In the genomic region with DNA sequence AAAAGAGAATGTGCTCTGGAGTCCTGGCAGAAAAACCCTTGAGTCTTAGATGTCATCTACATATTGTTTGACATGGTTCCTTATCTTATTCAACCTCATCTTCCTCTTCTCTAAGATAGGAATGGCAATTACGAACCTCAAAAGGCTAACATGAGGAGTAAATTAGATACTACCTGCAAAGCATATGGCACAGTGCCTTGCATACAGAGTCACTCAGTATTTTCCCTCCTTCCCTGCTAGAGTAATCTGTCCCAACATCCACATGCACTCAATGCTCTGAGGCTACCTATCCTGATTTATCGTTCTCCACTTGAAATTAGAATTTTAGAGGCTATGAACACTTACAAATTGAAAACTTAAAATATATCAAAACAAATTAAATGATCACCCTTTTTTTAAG, we compare ENCODE assay signal across 23 cellular contexts.
"Had no signal": no experiment of that assay in that cellular context is flagged by ENCODE, and none has a peak within 500 bp of the region (broad histone marks: within the 10 kb centered on the region; RNA-seq: fewer than 3 reads in every experiment).

No MANE protein-coding gene starts in this region.

- H3K4me3 Mint-ChIP-seq: activated CD4-positive, alpha-beta T cell treated with anti-CD3 and anti-CD28 coated beads, Interleukin-2, amount 10 ng/mL, durations not matched to agents 24 days and 14 days; activated CD8-positive, alpha-beta T cell treated with anti-CD3 and anti-CD28 coated beads, Interleukin-2, amount 10 ng/mL, durations not matched to agents 7 days and 5 days; activated naive CD4-positive, alpha-beta T cell treated with anti-CD3 and anti-CD28 coated beads for 36 hours; activated T-cell treated with anti-CD3 and anti-CD28 coated beads, Interleukin-2, amount 50 U/mL, for 24 hours; T-helper 1 cell treated with Interleukin-12 subunit alpha and Interleukin-12 subunit beta and Interleukin-4 antibody, amounts not matched to agents 30 μg/mL and 1 μg/mL, for 36 hours; T-helper 2 cell treated with Interferon-gamma antibody and Interleukin-4, amounts not matched to agents 5 μg/mL and 100 μg/mL, for 36 hours had no signal

- H3K4me1 Mint-ChIP-seq: activated CD4-positive, alpha-beta T cell treated with anti-CD3 and anti-CD28 coated beads, Interleukin-2, amount 10 ng/mL, durations not matched to agents 24 days and 14 days had no signal

- H3K27ac Mint-ChIP-seq: activated CD4-positive, alpha-beta T cell treated with anti-CD3 and anti-CD28 coated beads, Interleukin-2, amount 10 ng/mL, durations not matched to agents 24 days and 14 days; activated CD8-positive, alpha-beta T cell treated with anti-CD3 and anti-CD28 coated beads, Interleukin-2, amount 10 ng/mL, durations not matched to agents 7 days and 5 days; activated naive CD4-positive, alpha-beta T cell treated with anti-CD3 and anti-CD28 coated beads for 36 hours; activated naive CD4-positive, alpha-beta T cell treated with anti-CD3 and anti-CD28 coated beads, Interleukin-2, amount 50 U/mL, for 72 hours; activated T-cell treated with anti-CD3 and anti-CD28 coated beads, Interleukin-2, amount 50 U/mL, for 24 hours; T-helper 1 cell treated with Interleukin-12 subunit alpha and Interleukin-12 subunit beta and Interleukin-4 antibody, amounts not matched to agents 30 μg/mL and 1 μg/mL, for 36 hours; T-helper 2 cell treated with Interferon-gamma antibody and Interleukin-4, amounts not matched to agents 5 μg/mL and 100 μg/mL, for 36 hours had no signal

- H3K36me3 Mint-ChIP-seq: activated naive CD4-positive, alpha-beta T cell treated with anti-CD3 and anti-CD28 coated beads, Interleukin-2, amount 50 U/mL, for 72 hours had no signal

- H3K27me3 Mint-ChIP-seq: activated CD4-positive, alpha-beta T cell treated with anti-CD3 and anti-CD28 coated beads, Interleukin-2, amount 10 ng/mL, durations not matched to agents 24 days and 14 days; activated T-cell treated with anti-CD3 and anti-CD28 coated beads, Interleukin-2, amount 50 U/mL, for 24 hours had no signal

- ATAC-seq: activated CD8-positive, alpha-beta T cell treated with anti-CD3 and anti-CD28 coated beads, Interleukin-2, amount 10 ng/mL, durations not matched to agents 7 days and 5 days; activated naive CD4-positive, alpha-beta T cell treated with anti-CD3 and anti-CD28 coated beads, Interleukin-2, amount 50 U/mL, for 72 hours; body of pancreas; Panc1 had no signal

- H3K9me3 Mint-ChIP-seq: T-helper 1 cell treated with Interleukin-12 subunit alpha and Interleukin-12 subunit beta and Interleukin-4 antibody, amounts not matched to agents 30 μg/mL and 1 μg/mL, for 36 hours had no signal

- DNase-seq: activated CD4-positive, alpha-beta T cell treated with anti-CD3 and anti-CD28 coated beads, Interleukin-2, amount 10 ng/mL, durations not matched to agents 24 days and 14 days; activated CD4-positive, alpha-beta T cell treated with anti-CD3 and anti-CD28 coated beads, Interleukin-2, amount 50 U/mL, for 4 hours; activated CD8-positive, alpha-beta T cell treated with anti-CD3 and anti-CD28 coated beads, Interleukin-2, amount 10 ng/mL, durations not matched to agents 7 days and 5 days; activated gamma-delta T cell treated with Interleukin-2 at 50 U/mL for 16 hours; activated naive CD4-positive, alpha-beta T cell treated with anti-CD3 and anti-CD28 coated beads for 36 hours; activated T-cell treated with anti-CD3 and anti-CD28 coated beads, Interleukin-2, amount 50 U/mL, for 24 hours; adrenal gland; body of pancreas; cerebellar nuclear complex; NCI-H1105; NCI-H1417 treated with DMSO at 0.1 percent for 48 hours; NCI-H187 treated with DMSO at 0.1 percent for 48 hours; NCI-H2081; NCI-H2227 treated with DMSO at 0.1 percent for 48 hours; NCI-H510A treated with DMSO at 0.1 percent for 48 hours; NCI-H526 treated with DMSO at 0.1 percent for 48 hours; NCI-H774; SHP77; SJCRH30 had no signal
